Comparison of ENCODE assay signal across 17 cellular contexts in the genomic region with DNA sequence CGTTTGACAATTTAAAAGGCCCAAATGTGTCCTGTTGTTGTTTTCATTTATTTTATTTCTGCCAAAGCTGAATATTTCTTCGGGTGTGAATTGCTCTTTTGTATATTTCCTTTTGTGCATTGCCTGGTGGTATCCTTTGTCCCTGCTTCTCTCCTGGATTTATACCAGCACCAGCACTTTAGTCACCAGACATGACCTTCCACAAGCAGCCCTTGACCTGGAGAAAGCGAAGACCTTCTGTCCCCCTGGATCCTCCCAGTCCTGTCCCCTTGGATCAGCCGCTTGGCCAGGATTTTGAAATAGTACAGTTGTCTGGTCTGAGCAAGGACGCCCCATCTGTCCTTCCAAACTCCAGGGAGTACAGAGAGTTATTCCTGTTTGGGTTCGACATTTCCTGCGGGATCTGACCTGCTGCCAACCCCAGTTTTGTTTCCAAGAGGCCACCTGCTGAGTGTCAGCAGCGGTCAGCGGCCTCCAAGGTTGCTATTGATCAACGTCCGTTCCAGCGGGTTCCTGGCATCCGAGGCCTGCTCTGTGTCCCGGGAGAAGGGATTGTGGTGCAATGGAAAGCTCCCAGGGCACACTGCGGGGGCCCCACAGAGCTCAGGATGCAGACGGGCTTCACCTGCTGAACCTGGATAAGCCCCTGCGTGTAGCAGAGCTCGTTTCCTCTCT. TPM values are rescaled to one million over a fixed set of nuclear protein-coding genes. Genes with fewer than 3 reads are reported as not detected.
DNase-seq lines count a peak whose midpoint lies in the region; FAIRE-seq and TF ChIP-seq lines count a peak whose summit lies in the region.
"Had no signal": no experiment of that assay in that cellular context is flagged by ENCODE, and none has a peak within 500 bp of the region (broad histone marks: within the 10 kb centered on the region; RNA-seq: fewer than 3 reads in every experiment).

No MANE protein-coding gene starts in this region.

- no peak overlapping the region for H3K9ac ChIP-seq in HUES48 (ENCODE audit: low read depth, low read length)
- H3K9ac ChIP-seq in iPS-18a (ENCODE audit: low read length) = no peak overlapping the region
- H3K9ac ChIP-seq: KMS-11 had no signal

- H3K27ac Mint-ChIP-seq in progenitor cell of endocrine pancreas = peak overlapping the region; percentile 17

- H3K36me3 ChIP-seq in HUES48 (ENCODE audit: control insufficient read depth, insufficient read depth, low read length) (no peaks in the 10 kb centered on the region), iPS-18a (ENCODE audit: control insufficient read depth, low read depth, low read length) (no peaks in the 10 kb centered on the region)
- H3K36me3 ChIP-seq: vagina had no signal

- TF ChIP-seq CTCF in choroid plexus epithelial cell (conservative IDR thresholded peaks at IDR 0.05; ENCODE audit: low read depth, low read length) = no peak
- TF ChIP-seq CTCF in progenitor cell of endocrine pancreas (IDR thresholded peaks at IDR 0.05; ENCODE audit: unreplicated experiment) = no peak

- no peak for TF ChIP-seq POLR2A in GM12891 (IDR thresholded peaks at IDR 0.05; ENCODE audit: low read depth, low read length)

- H3K9me3 Mint-ChIP-seq in progenitor cell of endocrine pancreas (ENCODE audit: low read depth) = no peaks in the 10 kb centered on the region

- H3K9me3 ChIP-seq in HUES48 (ENCODE audit: control insufficient read depth, insufficient read depth, low read length) = no peaks in the 10 kb centered on the region
- no peaks in the 10 kb centered on the region for H3K9me3 ChIP-seq in iPS-18a (ENCODE audit: control insufficient read depth, low read depth, low read length)
- H3K9me3 ChIP-seq: vagina had no signal

- peaks cover 20% of the 10 kb centered on the region for H3K4me1 Mint-ChIP-seq in progenitor cell of endocrine pancreas (ENCODE audit: low read depth)

- no peak for FAIRE-seq in GM12891 (lab: Jason Lieb, UNC)

- H3K27me3 ChIP-seq in HUES48 (ENCODE audit: control insufficient read depth, insufficient read depth, low read length) = no peaks in the 10 kb centered on the region
- H3K27me3 ChIP-seq in iPS-18a (ENCODE audit: control insufficient read depth, insufficient read depth, low read length) = no peaks in the 10 kb centered on the region
- H3K27me3 ChIP-seq: vagina had no signal

- H3K4me1 ChIP-seq in HUES48 (ENCODE audit: control insufficient read depth, insufficient read depth, low read length) (peaks cover 17% of the 10 kb centered on the region; the same call in 1 of the 2 replicates), iPS-18a (ENCODE audit: control insufficient read depth, low read depth, low read length) (peaks cover 19% of the 10 kb centered on the region)
- H3K4me1 ChIP-seq: vagina had no signal

- peaks cover 4% of the 10 kb centered on the region for H3K27me3 Mint-ChIP-seq in progenitor cell of endocrine pancreas

- peak overlapping the region; percentile 32 for H3K27ac ChIP-seq in HUES48 (ENCODE audit: low read depth, low read length)
- no peak overlapping the region for H3K27ac ChIP-seq in iPS-18a (ENCODE audit: low read length)
- H3K27ac ChIP-seq: KMS-11, vagina had no signal

- DNase-seq in choroid plexus epithelial cell (ENCODE audit: low read depth) (peak; percentile 27), progenitor cell of endocrine pancreas (ENCODE audit: low spot score, unreplicated experiment) (no peak), NCI-H1048 (lab: John Stamatoyannopoulos, UW) (no peak), midbrain (lab: John Stamatoyannopoulos, UW) (no peak), NCI-H446 (lab: John Stamatoyannopoulos, UW) (no peak), GM12891 (ENCODE audit: insufficient read length, low spot score) (no peak)
- DNase-seq: activated naive CD4-positive, alpha-beta T cell treated with Interleukin-2 at 50 U/mL for 16 hours; AML-193; caudate nucleus; DMS53; NCI-H2107; stimulated activated CD4-positive, alpha-beta T cell treated with anti-CD3 and anti-CD28 coated beads, Interleukin-2, amount 100 ng/mL, for 24 hours had no signal

- no peaks in the 10 kb centered on the region for H3K36me3 Mint-ChIP-seq in progenitor cell of endocrine pancreas (ENCODE audit: insufficient read depth)

- no peak overlapping the region for H3K4me3 Mint-ChIP-seq in progenitor cell of endocrine pancreas (ENCODE audit: low read depth)

- H3K4me3 ChIP-seq in HUES48 (ENCODE audit: low read depth, low read length) = no peak overlapping the region
- no peak overlapping the region for H3K4me3 ChIP-seq in choroid plexus epithelial cell (ENCODE audit: low read depth, low read length)
- peak overlapping the region; percentile 10 for H3K4me3 ChIP-seq in iPS-18a (ENCODE audit: low read length)
- H3K4me3 ChIP-seq: vagina had no signal

TF ChIP-seq in GM12891, 5 proteins besides CTCF, POLR2A, EP300 and RAD21:
- TF ChIP-seq SPI1 (IDR thresholded peaks at IDR 0.05; ENCODE audit: low read depth, low read length) = no peak
- TF ChIP-seq POU2F2 (IDR thresholded peaks at IDR 0.05; ENCODE audit: low read depth, low read length) = no peak
- TF ChIP-seq PAX5 (IDR thresholded peaks at IDR 0.05; ENCODE audit: insufficient read depth, low read length, severe bottlenecking) = no peak
- TF ChIP-seq TAF1 (IDR thresholded peaks at IDR 0.05; ENCODE audit: low read depth, low read length) = no peak
- TF ChIP-seq POLR2AphosphoS5 (IDR thresholded peaks at IDR 0.05; ENCODE audit: low read depth, low read length) = no peak

RNA-seq across cellular contexts. Expression of gene CHGA, which starts 45.1 kb away (rescaled TPM):
- 1,495 and 1,590 TPM in 2 replicates for total RNA-seq in progenitor cell of endocrine pancreas
- polyA plus RNA-seq in GM12891 (2012; ENCODE audit: low read depth, missing spikeins) = 0.10 TPM
- total RNA-seq: epithelial cell of proximal tubule had no signal
